22 cellular contexts compared by ENCODE assay signal in genomic region chr16:32647562-32647961, GRCh38. TPM values are rescaled to one million over a fixed set of nuclear protein-coding genes. Genes with fewer than 3 reads are reported as not detected.
"Had no signal": no experiment of that assay in that cellular context is flagged by ENCODE, and none has a peak within 500 bp of the region (broad histone marks: within the 10 kb centered on the region; RNA-seq: fewer than 3 reads in every experiment).

No MANE protein-coding gene starts in this region.

RNA-seq across cellular contexts. Expression of gene TP53TG3, which starts 28.4 kb away (rescaled TPM):
- total RNA-seq: left colon, left lung, liver, lower lobe of right lung, mammary epithelial cell, mesothelial cell of epicardium, mononuclear cell, natural killer cell, occipital lobe, osteocyte, posterior vena cava, pulmonary artery endothelial cell, renal cortical epithelial cell, right atrium auricular region, right lobe of liver, skeletal muscle tissue, temporal lobe, tibial nerve, ureter, uterus had no signal
- polyA plus RNA-seq: keratinocyte, liver, mammary epithelial cell, thymus had no signal
